In genomic region chr17:19533036-19533717, GRCh38 we compare ENCODE assay signal across 1 cellular context.
TF ChIP-seq lines count a peak whose summit lies in the region.

No MANE protein-coding gene starts in this region.

TF ChIP-seq in GM12878, 131 proteins besides CTCF, POLR2A, EP300 and RAD21 (continued from another document):
- TF ChIP-seq E2F4 (IDR thresholded peaks at IDR 0.05; ENCODE audit: low read depth, low read length) (no peak), JUNB (IDR thresholded peaks at IDR 0.05) (no peak), SP1 (IDR thresholded peaks at IDR 0.05; ENCODE audit: low read depth, low read length) (no peak)
